In the genomic region with DNA sequence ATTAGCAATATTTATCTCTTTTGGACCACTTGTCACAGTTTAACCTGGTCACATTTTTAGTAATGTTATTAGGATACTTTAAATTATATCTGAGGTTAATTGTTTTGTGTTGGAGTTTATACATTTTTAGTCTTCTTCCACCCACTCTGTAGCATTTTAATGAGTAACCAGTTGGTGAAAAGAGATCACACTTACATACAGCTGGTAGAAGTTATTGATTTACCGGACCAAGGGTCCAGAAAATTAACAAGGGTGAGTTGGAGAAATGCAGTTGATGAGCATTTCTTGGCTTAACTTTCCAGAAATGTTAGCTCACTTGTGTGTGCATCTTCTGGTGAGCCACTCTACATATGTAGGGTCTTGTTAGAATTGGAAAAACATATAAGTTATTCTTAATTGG, we compare ENCODE assay signal across 16 cellular contexts.
DNase-seq lines count a peak whose midpoint lies in the region; ATAC-seq lines count a peak whose summit lies in the region.
"Had no signal": no experiment of that assay in that cellular context is flagged by ENCODE, and none has a peak within 500 bp of the region (broad histone marks: within the 10 kb centered on the region; RNA-seq: fewer than 3 reads in every experiment).

No MANE protein-coding gene starts in this region.

- DNase-seq in DMS53 (lab: John Stamatoyannopoulos, UW) (peak; percentile 56), left kidney (ENCODE audit: low read depth, low spot score) (peak; percentile 57), NCI-H226 (no peak), NCI-H774 (lab: John Stamatoyannopoulos, UW) (no peak), activated gamma-delta T cell treated with Interleukin-2 at 50 U/mL for 16 hours (no peak)
- DNase-seq: AML-193; Caco-2; CD4-positive, alpha-beta T cell; DMS79 treated with DMSO at 0.1 percent for 48 hours; GF-D8; HCEC 1CT; KG1 had no signal

- peak; percentile 68 for ATAC-seq in GM18861 (IDR thresholded peaks at IDR 0.05; ENCODE audit: unreplicated experiment)
- peak; percentile 42 for ATAC-seq in HG02759 (IDR thresholded peaks at IDR 0.05; ENCODE audit: unreplicated experiment)
- ATAC-seq: A549, GM23338 had no signal

Comparison
In these comparisons a context has a peak if more than half of its experiments do, and no peak if none do; other contexts are left out.
1. DNase-seq: peak in DMS53 (single experiment) and left kidney (single experiment); none in NCI-H226 (single experiment), NCI-H774 (single experiment) and activated gamma-delta T cell treated with Interleukin-2 at 50 U/mL for 16 hours (single experiment).